15 cellular contexts compared by ENCODE assay signal in genomic region chr7:123346771-123347170, GRCh38.
"Had no signal": no experiment of that assay in that cellular context is flagged by ENCODE, and none has a peak within 500 bp of the region (broad histone marks: within the 10 kb centered on the region; RNA-seq: fewer than 3 reads in every experiment).

No MANE protein-coding gene starts in this region.

- ATAC-seq: left ventricle myocardium superior; lower lobe of right lung; mucosa of descending colon; natural killer cell treated with Interleukin-12 subunit alpha and Interleukin-12 subunit beta and Interleukin-15 and Interleukin-18, amount 100 ng/mL, for 72 hours; pancreas; sciatic nerve; stimulated activated memory B cell treated with anti-CD40 and anti-IgM and Interleukin-4, amounts not matched to agents 10 μg/mL and 1 μg/mL and 100 μg/mL, for 72 hours; stimulated activated naive CD8-positive, alpha-beta T cell treated with anti-CD3 and anti-CD28 coated beads, Interleukin-15, Interleukin-2, amounts not matched to agents 100 U/mL and 50 U/mL, for 24 hours had no signal

- DNase-seq: dorsolateral prefrontal cortex; effector CD4-positive, alpha-beta T cell; left ventricle myocardium superior; lower lobe of right lung; mucosa of descending colon; naive B cell; pancreas; stimulated activated CD4-positive, alpha-beta T cell treated with anti-CD3 and anti-CD28 coated beads, Interleukin-12 subunit alpha, Interleukin-12 subunit beta, amount 100 ng/mL, for 4 hours; stimulated activated CD4-positive, alpha-beta T cell treated with anti-CD3 and anti-CD28 coated beads, Interleukin-1b, Interleukin-23, amount 100 ng/mL, for 48 hours; stimulated activated CD4-positive, alpha-beta T cell treated with anti-CD3 and anti-CD28 coated beads, Interleukin-4, amount 100 ng/mL, for 1 hour; stimulated activated naive CD8-positive, alpha-beta T cell treated with anti-CD3 and anti-CD28 coated beads, Interleukin-15, Interleukin-2, amounts not matched to agents 100 U/mL and 50 U/mL, for 24 hours; upper lobe of left lung had no signal
